Comparison of ENCODE assay signal across 1 cellular context in the genomic region with DNA sequence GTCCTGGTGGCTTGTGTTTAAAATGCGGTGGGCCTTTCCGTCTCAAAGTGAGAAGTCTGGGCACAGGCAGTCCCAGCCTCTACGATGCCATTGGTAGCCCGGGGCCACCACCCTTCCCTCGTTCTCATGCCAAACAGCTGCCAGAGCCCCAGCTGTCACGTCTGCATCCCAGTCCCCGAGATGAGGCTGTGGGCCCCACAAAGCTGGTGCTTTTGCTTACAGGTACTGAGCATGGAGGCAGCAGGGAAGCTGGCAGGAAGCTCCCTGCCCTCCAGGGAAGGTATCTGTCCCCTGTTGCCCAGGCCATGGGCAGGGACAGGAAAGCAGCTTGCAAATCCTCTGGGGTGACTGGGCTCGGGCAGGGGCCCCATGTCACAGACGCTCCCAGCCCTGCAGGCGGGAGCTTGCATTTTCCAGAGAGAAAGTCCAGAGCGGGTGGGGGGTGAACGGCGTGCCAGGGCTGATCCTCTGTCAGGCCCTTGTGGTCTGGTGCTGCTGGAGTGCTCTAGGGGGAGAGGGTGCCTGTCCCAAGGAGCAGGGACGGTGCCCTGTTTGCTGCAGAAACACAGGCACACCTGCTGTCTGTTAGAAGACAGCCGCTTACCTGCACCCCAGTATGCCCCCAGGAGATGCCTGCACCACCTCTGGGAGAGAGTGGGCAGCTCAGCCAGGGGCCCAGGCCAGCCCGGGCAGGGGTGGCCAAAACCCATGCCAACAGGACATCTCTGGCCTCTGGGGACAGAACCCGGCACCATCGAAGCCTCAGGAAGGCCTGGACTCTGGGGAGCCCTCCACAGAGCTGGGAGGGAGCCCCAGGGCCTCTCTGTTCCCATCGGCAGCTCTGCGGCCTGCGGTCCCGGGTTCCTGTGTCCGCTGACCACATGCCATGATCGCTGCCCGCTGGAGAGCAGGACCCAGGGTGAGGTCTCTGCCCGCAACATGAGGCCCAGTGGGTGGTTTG.
TF ChIP-seq lines count a peak whose summit lies in the region.

No MANE protein-coding gene starts in this region.

TF ChIP-seq in HepG2, 621 proteins besides CTCF, POLR2A, EP300 and RAD21:
- TF ChIP-seq ZZZ3 (CRISPR knock-in tag; IDR thresholded peaks at IDR 0.05; ENCODE audit: borderline replicate concordance) = no peak
- TF ChIP-seq EEA1 (CRISPR knock-in tag; IDR thresholded peaks at IDR 0.05; ENCODE audit: borderline replicate concordance) = 0 out of 2 replicates have a peak, but pooled peaks have one; percentile 67
- TF ChIP-seq FOXO1 (CRISPR knock-in tag; IDR thresholded peaks at IDR 0.05) = no peak
- TF ChIP-seq, protein P1, sequence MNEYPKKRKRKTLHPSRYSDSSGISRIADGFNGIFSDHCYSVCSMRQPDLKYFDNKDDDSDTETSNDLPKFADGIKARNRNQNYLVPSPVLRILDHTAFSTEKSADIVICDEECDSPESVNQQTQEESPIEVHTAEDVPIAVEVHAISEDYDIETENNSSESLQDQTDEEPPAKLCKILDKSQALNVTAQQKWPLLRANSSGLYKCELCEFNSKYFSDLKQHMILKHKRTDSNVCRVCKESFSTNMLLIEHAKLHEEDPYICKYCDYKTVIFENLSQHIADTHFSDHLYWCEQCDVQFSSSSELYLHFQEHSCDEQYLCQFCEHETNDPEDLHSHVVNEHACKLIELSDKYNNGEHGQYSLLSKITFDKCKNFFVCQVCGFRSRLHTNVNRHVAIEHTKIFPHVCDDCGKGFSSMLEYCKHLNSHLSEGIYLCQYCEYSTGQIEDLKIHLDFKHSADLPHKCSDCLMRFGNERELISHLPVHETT (CRISPR knock-in tag; conservative IDR thresholded peaks at IDR 0.05) = no peak
- 0 out of 2 replicates have a peak, but pooled peaks have one; percentile 12 for TF ChIP-seq ZMYM3 (CRISPR knock-in tag; IDR thresholded peaks at IDR 0.05)
- TF ChIP-seq ZNF512 (CRISPR knock-in tag; IDR thresholded peaks at IDR 0.05) = no peak
- TF ChIP-seq HNRNPL (IDR thresholded peaks at IDR 0.05; ENCODE audit: low read depth, low read length) = peak; percentile 59; the same call in 1 of the 2 replicates
- TF ChIP-seq ZNF460 (CRISPR knock-in tag; IDR thresholded peaks at IDR 0.05; ENCODE audit: borderline replicate concordance) = no peak
- TF ChIP-seq ZNF782 (CRISPR knock-in tag; IDR thresholded peaks at IDR 0.05; ENCODE audit: borderline replicate concordance) = no peak
- peak; percentile 52 for TF ChIP-seq SRSF1 (optimal IDR thresholded peaks at IDR 0.05; ENCODE audit: low read depth, low read length)
- peak; percentile 7 for TF ChIP-seq TAF15 (IDR thresholded peaks at IDR 0.05; ENCODE audit: low read depth, low read length, poor library complexity, severe bottlenecking)
- no peak for TF ChIP-seq KDM3A (CRISPR knock-in tag; IDR thresholded peaks at IDR 0.05; ENCODE audit: low read depth)
- TF ChIP-seq ZNF251 (CRISPR knock-in tag; IDR thresholded peaks at IDR 0.05) = no peak
- TF ChIP-seq SMAD1 (CRISPR knock-in tag; IDR thresholded peaks at IDR 0.05; ENCODE audit: borderline replicate concordance, low read depth) = peak; percentile 19; the same call in 1 of the 2 replicates
- peak; percentile 62; the same call in 1 of the 2 replicates for TF ChIP-seq ZNF30 (CRISPR knock-in tag; IDR thresholded peaks at IDR 0.05)
- no peak for TF ChIP-seq DMAP1 (CRISPR knock-in tag; IDR thresholded peaks at IDR 0.05)
- TF ChIP-seq, protein P2, sequence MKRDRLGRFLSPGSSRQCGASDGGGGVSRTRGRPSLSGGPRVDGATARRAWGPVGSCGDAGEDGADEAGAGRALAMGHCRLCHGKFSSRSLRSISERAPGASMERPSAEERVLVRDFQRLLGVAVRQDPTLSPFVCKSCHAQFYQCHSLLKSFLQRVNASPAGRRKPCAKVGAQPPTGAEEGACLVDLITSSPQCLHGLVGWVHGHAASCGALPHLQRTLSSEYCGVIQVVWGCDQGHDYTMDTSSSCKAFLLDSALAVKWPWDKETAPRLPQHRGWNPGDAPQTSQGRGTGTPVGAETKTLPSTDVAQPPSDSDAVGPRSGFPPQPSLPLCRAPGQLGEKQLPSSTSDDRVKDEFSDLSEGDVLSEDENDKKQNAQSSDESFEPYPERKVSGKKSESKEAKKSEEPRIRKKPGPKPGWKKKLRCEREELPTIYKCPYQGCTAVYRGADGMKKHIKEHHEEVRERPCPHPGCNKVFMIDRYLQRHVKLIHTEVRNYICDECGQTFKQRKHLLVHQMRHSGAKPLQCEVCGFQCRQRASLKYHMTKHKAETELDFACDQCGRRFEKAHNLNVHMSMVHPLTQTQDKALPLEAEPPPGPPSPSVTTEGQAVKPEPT (CRISPR knock-in tag; IDR thresholded peaks at IDR 0.05; ENCODE audit: low read depth) = 0 out of 2 replicates have a peak, but pooled peaks have one; percentile 16
- TF ChIP-seq BRCA1 (CRISPR knock-in tag; IDR thresholded peaks at IDR 0.05) = no peak
- TF ChIP-seq ZNF766 (CRISPR knock-in tag; IDR thresholded peaks at IDR 0.05; ENCODE audit: borderline replicate concordance) = 0 out of 2 replicates have a peak, but pooled peaks have one; percentile 23
- TF ChIP-seq FOXC1 (CRISPR knock-in tag; IDR thresholded peaks at IDR 0.05; ENCODE audit: borderline replicate concordance) = 0 out of 2 replicates have a peak, but pooled peaks have one; percentile 25
